ENCODE assay signal across 12 cellular contexts in the genomic region with DNA sequence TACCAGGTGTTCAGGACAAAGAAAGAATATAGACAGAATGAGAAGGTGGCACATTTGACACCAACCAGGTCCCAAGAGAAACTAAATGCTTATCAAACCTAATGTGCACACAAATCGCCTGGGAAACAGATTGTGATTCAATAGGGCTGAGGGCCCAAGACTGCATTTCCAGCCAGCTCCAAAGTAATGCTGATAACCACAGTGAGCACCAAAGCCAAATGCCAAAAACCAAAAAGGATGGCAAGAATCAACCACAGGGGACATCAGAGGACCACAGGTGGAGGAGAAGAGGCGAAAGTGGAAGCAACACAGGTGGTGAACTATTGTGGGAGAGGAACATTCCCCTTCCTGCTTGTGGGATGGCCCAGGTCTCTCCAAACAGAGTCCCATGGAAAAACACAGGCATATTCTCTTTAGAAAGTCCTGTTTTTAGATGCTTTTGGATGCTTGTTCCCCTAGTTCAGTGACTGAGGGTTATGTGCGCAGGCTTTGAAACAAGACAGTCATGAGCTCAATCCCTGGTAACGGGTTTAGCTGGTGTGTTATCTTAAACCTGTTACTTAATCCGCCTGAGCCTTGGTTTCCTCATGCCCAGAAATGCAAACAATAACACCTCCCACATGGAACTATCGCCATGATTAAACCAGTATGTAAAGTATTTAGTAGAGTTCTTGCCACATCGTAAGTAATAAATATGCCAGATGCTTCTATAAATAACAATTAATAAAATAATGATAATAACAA.
A peak's percentile ranks its signal among the peaks of the same experiment; 100 is the strongest.
DNase-seq lines count a peak whose midpoint lies in the region; ATAC-seq and TF ChIP-seq lines count a peak whose summit lies in the region.
"Had no signal": no experiment of that assay in that cellular context is flagged by ENCODE, and none has a peak within 500 bp of the region (broad histone marks: within the 10 kb centered on the region; RNA-seq: fewer than 3 reads in every experiment).

No MANE protein-coding gene starts in this region.

- H3K36me3 ChIP-seq in uterus = no peaks in the 10 kb centered on the region

- DNase-seq in NCI-H2171 treated with DMSO at 0.1 percent for 48 hours (lab: John Stamatoyannopoulos, UW) (peak; percentile 24), NCI-H2171 (lab: John Stamatoyannopoulos, UW) (no peak), fibroblast of peridontal ligament (ENCODE audit: extremely low read depth) (peak; percentile 52), omental fat pad (ENCODE audit: low spot score) (no peak), uterus (peak; percentile 32 to 71), glutamatergic neuron (no peak)
- DNase-seq in activated CD4-positive, alpha-beta memory T cell treated with anti-CD3 and anti-CD28 coated beads for 36 hours = no peak
- no peak for DNase-seq in stimulated activated naive CD4-positive, alpha-beta T cell treated with Interleukin-2 at 50 U/mL for 16 hours (lab: John Stamatoyannopoulos, UW)
- DNase-seq: cortex of kidney, KG1, SHP77 had no signal

- peak overlapping the region; percentile 94 to 97 for H3K27ac ChIP-seq in uterus

- POLR2A ChIA-PET in activated CD4-positive, alpha-beta memory T cell treated with anti-CD3 and anti-CD28 coated beads for 36 hours (lab: Charles Lee) = interaction anchor here (0.6 kb wide), 1 partner anchor 476 kb away, joined by 3 read pairs; no protein-coding TSS in a partner anchor

- no peaks in the 10 kb centered on the region for H3K9me3 Mint-ChIP-seq in activated CD4-positive, alpha-beta memory T cell treated with anti-CD3 and anti-CD28 coated beads for 36 hours
- H3K9me3 Mint-ChIP-seq in glutamatergic neuron (ENCODE audit: unreplicated experiment) = no peaks in the 10 kb centered on the region

- H3K4me3 Mint-ChIP-seq in activated CD4-positive, alpha-beta memory T cell treated with anti-CD3 and anti-CD28 coated beads for 36 hours = no peak overlapping the region
- no peak overlapping the region for H3K4me3 Mint-ChIP-seq in glutamatergic neuron (ENCODE audit: unreplicated experiment)

- H3K9me3 ChIP-seq in uterus = no peaks in the 10 kb centered on the region

- no peak for TF ChIP-seq CTCF in omental fat pad (IDR thresholded peaks at IDR 0.05)
- TF ChIP-seq CTCF in uterus (IDR thresholded peaks at IDR 0.05) = no peak
- TF ChIP-seq CTCF in glutamatergic neuron (IDR thresholded peaks at IDR 0.05; ENCODE audit: partially characterized antibody, unreplicated experiment) = no peak

- no peaks in the 10 kb centered on the region for H3K27me3 ChIP-seq in uterus

- no peak for TF ChIP-seq POLR2A in uterus (IDR thresholded peaks at IDR 0.05)

- intact Hi-C loops in uterus (cut with DNase I; ENCODE audit: low total_unique reads) = no loop called here
- intact Hi-C loops in activated CD4-positive, alpha-beta memory T cell treated with anti-CD3 and anti-CD28 coated beads for 36 hours (cut with micrococcal nuclease) = loop anchor here (10.0 kb wide), 2 partner anchors 268 to 438 kb away; no protein-coding TSS in a partner anchor

- peaks cover 2% of the 10 kb centered on the region for H3K27me3 Mint-ChIP-seq in activated CD4-positive, alpha-beta memory T cell treated with anti-CD3 and anti-CD28 coated beads for 36 hours
- peaks cover 2% of the 10 kb centered on the region for H3K27me3 Mint-ChIP-seq in glutamatergic neuron (ENCODE audit: unreplicated experiment)

- no peak overlapping the region for H3K4me3 ChIP-seq in uterus

- CTCF ChIA-PET in activated CD4-positive, alpha-beta memory T cell treated with anti-CD3 and anti-CD28 coated beads for 36 hours (lab: Charles Lee) = interaction anchor here (0.7 to 3.0 kb wide), 5 partner anchors 126 to 439 kb away, joined by 3 to 19 read pairs (median 3); no protein-coding TSS in a partner anchor

- no peaks in the 10 kb centered on the region for H3K36me3 Mint-ChIP-seq in activated CD4-positive, alpha-beta memory T cell treated with anti-CD3 and anti-CD28 coated beads for 36 hours
- no peaks in the 10 kb centered on the region for H3K36me3 Mint-ChIP-seq in glutamatergic neuron (ENCODE audit: unreplicated experiment)

- peaks cover 0 to 23% of the 10 kb centered on the region in 2 donors for H3K4me1 ChIP-seq in uterus

- no peaks in the 10 kb centered on the region for H3K4me1 Mint-ChIP-seq in activated CD4-positive, alpha-beta memory T cell treated with anti-CD3 and anti-CD28 coated beads for 36 hours (ENCODE audit: low read depth)
- H3K4me1 Mint-ChIP-seq in glutamatergic neuron (ENCODE audit: low read depth, unreplicated experiment) = no peaks in the 10 kb centered on the region

- peak; percentile 15 for ATAC-seq in omental fat pad (ENCODE audit: low FRiP score)
- ATAC-seq: activated CD4-positive, CD25-positive, alpha-beta regulatory T cell treated with anti-CD3 and anti-CD28 coated beads, Interleukin-2, amount 50 U/mL, for 24 hours had no signal

- H3K27ac Mint-ChIP-seq in activated CD4-positive, alpha-beta memory T cell treated with anti-CD3 and anti-CD28 coated beads for 36 hours = no peak overlapping the region
- no peak overlapping the region for H3K27ac Mint-ChIP-seq in glutamatergic neuron (ENCODE audit: unreplicated experiment)

Comparison
In these comparisons a context has a peak if more than half of its experiments do, and no peak if none do; other contexts are left out.
1. DNase-seq: peak in NCI-H2171 treated with DMSO at 0.1 percent for 48 hours (single experiment), fibroblast of peridontal ligament (single experiment) and uterus (2 of 2); none in NCI-H2171 (single experiment), omental fat pad (single experiment), activated CD4-positive, alpha-beta memory T cell treated with anti-CD3 and anti-CD28 coated beads for 36 hours (single experiment), glutamatergic neuron (single experiment) and stimulated activated naive CD4-positive, alpha-beta T cell treated with Interleukin-2 at 50 U/mL for 16 hours (single experiment).